8 cellular contexts compared by ENCODE assay signal in the genomic region with DNA sequence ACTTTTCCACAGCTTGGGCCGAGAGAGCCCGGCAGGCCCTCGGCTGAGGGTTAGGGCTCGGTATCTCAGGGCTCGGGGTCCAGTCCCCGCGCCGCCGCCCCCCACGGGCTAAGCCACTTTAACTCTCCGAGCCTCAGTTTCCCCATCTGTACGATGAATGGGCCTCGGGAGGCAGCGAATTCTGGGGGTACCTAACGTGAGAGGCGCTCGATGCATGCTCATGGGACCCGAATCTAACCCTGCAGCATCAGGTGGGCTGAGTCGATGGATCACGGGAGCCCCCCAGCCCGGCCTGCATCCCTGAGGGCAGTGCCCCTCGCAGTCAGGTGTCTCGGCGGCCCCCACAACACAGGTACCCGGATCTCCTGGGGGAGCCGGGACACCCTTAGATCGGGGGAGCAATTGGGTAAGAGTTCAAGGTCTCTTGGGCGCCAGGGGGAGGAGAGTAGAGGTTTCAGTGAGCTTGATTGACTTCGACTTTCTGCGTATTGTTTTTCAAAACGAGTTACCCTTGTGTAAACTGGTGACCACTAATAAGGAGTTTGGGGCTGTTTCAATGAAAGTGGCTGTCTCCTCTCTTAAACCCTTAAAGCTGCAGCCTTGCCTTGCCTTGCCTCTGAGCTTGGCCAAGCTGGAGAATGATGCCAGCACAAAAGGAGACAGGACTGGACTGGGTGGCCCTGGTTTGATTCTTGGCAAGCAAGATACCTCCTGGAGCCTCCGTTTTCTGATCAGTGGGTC. TPM values are rescaled to one million over a fixed set of nuclear protein-coding genes. Genes with fewer than 3 reads are reported as not detected.
DNase-seq lines count a peak whose midpoint lies in the region; ATAC-seq lines count a peak whose summit lies in the region.

No MANE protein-coding gene starts in this region.

- ATAC-seq in GM18907 (IDR thresholded peaks at IDR 0.05; ENCODE audit: unreplicated experiment), result peak; percentile 23
- peak; percentile 6 for ATAC-seq in activated naive CD8-positive, alpha-beta T cell treated with anti-CD3 and anti-CD28 coated beads, Interleukin-2, amount 50 U/mL, for 24 hours
- peak; percentile 12 to 27 for ATAC-seq in right cardiac atrium
- no peak for ATAC-seq in GM21786 (IDR thresholded peaks at IDR 0.05; ENCODE audit: unreplicated experiment)

- H3K4me3 Mint-ChIP-seq in activated naive CD8-positive, alpha-beta T cell treated with anti-CD3 and anti-CD28 coated beads, Interleukin-2, amount 50 U/mL, for 24 hours, result peak overlapping the region; percentile 87

- H3K27me3 ChIP-seq in right cardiac atrium (ENCODE audit: control insufficient read depth, insufficient read depth), result no peaks in the 10 kb centered on the region

- H3K4me3 ChIP-seq in right cardiac atrium (ENCODE audit: low read length), result peak overlapping the region; percentile 74

- no peaks in the 10 kb centered on the region for H3K9me3 Mint-ChIP-seq in activated naive CD8-positive, alpha-beta T cell treated with anti-CD3 and anti-CD28 coated beads, Interleukin-2, amount 50 U/mL, for 24 hours

- peaks cover 3% of the 10 kb centered on the region for H3K36me3 Mint-ChIP-seq in activated naive CD8-positive, alpha-beta T cell treated with anti-CD3 and anti-CD28 coated beads, Interleukin-2, amount 50 U/mL, for 24 hours (ENCODE audit: low read depth)

- peak overlapping the region; percentile 74 for H3K27ac ChIP-seq in right cardiac atrium (ENCODE audit: low read length)

- peaks cover 38% of the 10 kb centered on the region for H3K4me1 Mint-ChIP-seq in activated naive CD8-positive, alpha-beta T cell treated with anti-CD3 and anti-CD28 coated beads, Interleukin-2, amount 50 U/mL, for 24 hours

- H3K27me3 Mint-ChIP-seq in activated naive CD8-positive, alpha-beta T cell treated with anti-CD3 and anti-CD28 coated beads, Interleukin-2, amount 50 U/mL, for 24 hours, result no peaks in the 10 kb centered on the region

- H3K4me1 ChIP-seq in right cardiac atrium (ENCODE audit: control insufficient read depth, insufficient read depth, low read length), result peaks cover 2% of the 10 kb centered on the region

- H3K9me3 ChIP-seq in right cardiac atrium (ENCODE audit: control insufficient read depth, low read length), result no peaks in the 10 kb centered on the region

- DNase-seq in AML-193 (lab: John Stamatoyannopoulos, UW) (peak; percentile 40 to 44), NCI-H69 (lab: John Stamatoyannopoulos, UW) (peak; percentile 75), right cardiac atrium (peak; percentile 31 to 60 (median 57)), retina (peak; percentile 47), GF-D8 (lab: John Stamatoyannopoulos, UW) (no peak)
- peak; percentile 18 for DNase-seq in activated naive CD8-positive, alpha-beta T cell treated with anti-CD3 and anti-CD28 coated beads, Interleukin-2, amount 50 U/mL, for 24 hours

- under 1% methylated on average over 32 of the region's 32 CpGs for WGBS in right cardiac atrium

- intact Hi-C loops in right cardiac atrium (cut with DNase I), result loop anchor here in 2 of 4 donors (5.0 to 10.0 kb wide), 2 partner anchors 49 to 77 kb away; a partner anchor contains a TSS

- peak overlapping the region; percentile 10 for H3K27ac Mint-ChIP-seq in activated naive CD8-positive, alpha-beta T cell treated with anti-CD3 and anti-CD28 coated beads, Interleukin-2, amount 50 U/mL, for 24 hours

RNA-seq across cellular contexts. Expression of a gene that starts 0.6 kb away (rescaled TPM):
- 100 to 1,000 TPM in 1 of 4 donors, 10 to 100 TPM in 3; 59.8 to 122 (median 62.7) TPM for total RNA-seq in right cardiac atrium
- 47.4 TPM for polyA plus RNA-seq in right cardiac atrium

RNA-seq across cellular contexts. Expression of a gene that starts 36.8 kb away (rescaled TPM):
- 10 to 100 TPM; 31.8 to 42.4 (median 35.9) TPM for total RNA-seq in right cardiac atrium
- 36.2 TPM for polyA plus RNA-seq in right cardiac atrium
